In genomic region chr2:20110876-20111275, GRCh38 we compare ENCODE assay signal across 16 cellular contexts.
"Had no signal": no experiment of that assay in that cellular context is flagged by ENCODE, and none has a peak within 500 bp of the region (broad histone marks: within the 10 kb centered on the region; RNA-seq: fewer than 3 reads in every experiment).

No MANE protein-coding gene starts in this region.

- DNase-seq: activated CD4-positive, alpha-beta T cell treated with anti-CD3 and anti-CD28 coated beads, Interleukin-2, amount 50 U/mL, for 1 hour; activated CD8-positive, alpha-beta memory T cell treated with anti-CD3 and anti-CD28 coated beads for 24 hours; activated naive CD8-positive, alpha-beta T cell treated with anti-CD3 and anti-CD28 coated beads for 36 hours; effector memory CD8-positive, alpha-beta T cell; gastrocnemius medialis; heart right ventricle; left cardiac atrium; lower lobe of right lung; midbrain; stimulated activated CD4-positive, alpha-beta T cell treated with anti-CD3 and anti-CD28 coated beads, Interleukin-15, amount 100 ng/mL, for 24 hours; stimulated activated CD4-positive, alpha-beta T cell treated with anti-CD3 and anti-CD28 coated beads, Interleukin-4, amount 100 ng/mL, for 1 hour; stimulated activated naive CD4-positive, alpha-beta T cell; transverse colon had no signal

- H3K9me3 Mint-ChIP-seq: activated naive CD8-positive, alpha-beta T cell treated with anti-CD3 and anti-CD28 coated beads for 36 hours; effector memory CD8-positive, alpha-beta T cell; T-helper 2 cell treated with Interferon-gamma antibody and Interleukin-4, amounts not matched to agents 5 μg/mL and 100 μg/mL, for 36 hours had no signal

- H3K36me3 Mint-ChIP-seq: activated naive CD8-positive, alpha-beta T cell treated with anti-CD3 and anti-CD28 coated beads for 36 hours had no signal

- H3K27ac Mint-ChIP-seq: activated naive CD8-positive, alpha-beta T cell treated with anti-CD3 and anti-CD28 coated beads for 36 hours; dendritic cell treated with granulocyte-macrophage colony-stimulating factor and Interleukin-4, amounts not matched to agents 40 ng/mL and 50 ng/mL, for 4 days; effector memory CD8-positive, alpha-beta T cell; T-helper 2 cell treated with Interferon-gamma antibody and Interleukin-4, amounts not matched to agents 5 μg/mL and 100 μg/mL, for 36 hours had no signal

- H3K4me1 ChIP-seq: gastrocnemius medialis, lower lobe of right lung had no signal

- H3K9me3 ChIP-seq: gastrocnemius medialis, lower lobe of right lung, transverse colon had no signal

- H3K27ac ChIP-seq: epithelial cell of prostate, gastrocnemius medialis, heart right ventricle, lower lobe of right lung, transverse colon had no signal

- H3K4me3 ChIP-seq: gastrocnemius medialis, heart right ventricle, lower lobe of right lung, transverse colon had no signal

- H3K27me3 ChIP-seq: transverse colon had no signal

- H3K4me3 Mint-ChIP-seq: activated naive CD8-positive, alpha-beta T cell treated with anti-CD3 and anti-CD28 coated beads for 36 hours; dendritic cell treated with granulocyte-macrophage colony-stimulating factor and Interleukin-4, amounts not matched to agents 40 ng/mL and 50 ng/mL, for 4 days; effector memory CD8-positive, alpha-beta T cell; T-helper 2 cell treated with Interferon-gamma antibody and Interleukin-4, amounts not matched to agents 5 μg/mL and 100 μg/mL, for 36 hours had no signal

- H3K36me3 ChIP-seq: gastrocnemius medialis, heart right ventricle, lower lobe of right lung, transverse colon had no signal
